In genomic region chr4:26028133-26028792, GRCh38 we compare ENCODE assay signal across 14 cellular contexts.
DNase-seq lines count a peak whose midpoint lies in the region; ATAC-seq and TF ChIP-seq lines count a peak whose summit lies in the region.
"Had no signal": no experiment of that assay in that cellular context is flagged by ENCODE, and none has a peak within 500 bp of the region (broad histone marks: within the 10 kb centered on the region; RNA-seq: fewer than 3 reads in every experiment).

No MANE protein-coding gene starts in this region.

- intact Hi-C loops in natural killer cell (cut with micrococcal nuclease): loop anchor here (1.0 kb wide), 1 partner anchor 382 kb away; no protein-coding TSS in a partner anchor
- intact Hi-C loops in activated T-helper 1 cell treated with anti-CD3 and anti-CD28 coated beads, Interleukin-12 subunit alpha, Interleukin-12 subunit beta, Interleukin-2, Interleukin-4 antibody, amounts not matched to agents 30 ng/mL and 10 ng/mL and 1 ng/mL, durations not matched to agents 14 hours and 24 hours and 36 hours (cut with micrococcal nuclease): loop anchor here (1.0 to 10.0 kb wide), 10 partner anchors 40 to 982 kb away; partner anchors contain the start of genes STIM2 and TBC1D19

- no peaks in the 10 kb centered on the region for H3K9me3 ChIP-seq in iPS DF 6.9 (ENCODE audit: control insufficient read depth, insufficient read depth, low read length)
- H3K9me3 ChIP-seq: neutrophil, vagina had no signal

- peak overlapping the region; percentile 16 for H3K4me3 Mint-ChIP-seq in natural killer cell treated with Interleukin-12 subunit alpha and Interleukin-12 subunit beta and Interleukin-15 and Interleukin-18, amount 100 ng/mL, for 72 hours
- no peak overlapping the region for H3K4me3 Mint-ChIP-seq in natural killer cell
- H3K4me3 Mint-ChIP-seq in activated T-helper 1 cell treated with anti-CD3 and anti-CD28 coated beads, Interleukin-12 subunit alpha, Interleukin-12 subunit beta, Interleukin-2, Interleukin-4 antibody, amounts not matched to agents 30 ng/mL and 10 ng/mL and 1 ng/mL, durations not matched to agents 14 hours and 24 hours and 36 hours: no peak overlapping the region
- H3K4me3 Mint-ChIP-seq: activated naive CD4-positive, alpha-beta T cell treated with anti-CD3 and anti-CD28 coated beads, Interleukin-2, amount 50 U/mL, for 24 hours; mesothelial cell of epicardium had no signal

- no peaks in the 10 kb centered on the region for H3K36me3 ChIP-seq in iPS DF 6.9 (ENCODE audit: control insufficient read depth, insufficient read depth, low read length)
- H3K36me3 ChIP-seq: neutrophil, vagina had no signal

- no peaks in the 10 kb centered on the region for H3K9me3 Mint-ChIP-seq in natural killer cell treated with Interleukin-12 subunit alpha and Interleukin-12 subunit beta and Interleukin-15 and Interleukin-18, amount 100 ng/mL, for 72 hours
- H3K9me3 Mint-ChIP-seq in natural killer cell: no peaks in the 10 kb centered on the region
- H3K9me3 Mint-ChIP-seq in activated T-helper 1 cell treated with anti-CD3 and anti-CD28 coated beads, Interleukin-12 subunit alpha, Interleukin-12 subunit beta, Interleukin-2, Interleukin-4 antibody, amounts not matched to agents 30 ng/mL and 10 ng/mL and 1 ng/mL, durations not matched to agents 14 hours and 24 hours and 36 hours: peaks cover 3% of the 10 kb centered on the region
- H3K9me3 Mint-ChIP-seq: activated naive CD4-positive, alpha-beta T cell treated with anti-CD3 and anti-CD28 coated beads, Interleukin-2, amount 50 U/mL, for 24 hours; CD8-positive, alpha-beta memory T cell; mesothelial cell of epicardium had no signal

- no peaks in the 10 kb centered on the region for H3K27me3 ChIP-seq in iPS DF 6.9 (ENCODE audit: control insufficient read depth, insufficient read depth, low read length)
- H3K27me3 ChIP-seq: vagina had no signal

- H3K27me3 Mint-ChIP-seq in natural killer cell treated with Interleukin-12 subunit alpha and Interleukin-12 subunit beta and Interleukin-15 and Interleukin-18, amount 100 ng/mL, for 72 hours: peaks cover 20 to 23% of the 10 kb centered on the region in 2 donors
- peaks cover 33% of the 10 kb centered on the region in 2 donors for H3K27me3 Mint-ChIP-seq in natural killer cell (ENCODE audit: low read depth in 2 of 2)
- no peaks in the 10 kb centered on the region for H3K27me3 Mint-ChIP-seq in activated T-helper 1 cell treated with anti-CD3 and anti-CD28 coated beads, Interleukin-12 subunit alpha, Interleukin-12 subunit beta, Interleukin-2, Interleukin-4 antibody, amounts not matched to agents 30 ng/mL and 10 ng/mL and 1 ng/mL, durations not matched to agents 14 hours and 24 hours and 36 hours (ENCODE audit: insufficient read depth)

- peaks cover 10% of the 10 kb centered on the region for H3K4me1 ChIP-seq in iPS DF 6.9 (ENCODE audit: control insufficient read depth, insufficient read depth, low read length)

- H3K4me3 ChIP-seq in iPS DF 6.9 (ENCODE audit: low read length): peak overlapping the region; percentile 43; the same call in 1 of the 2 replicates
- H3K4me3 ChIP-seq: SK-N-MC had no signal

- no peaks in the 10 kb centered on the region for H3K36me3 Mint-ChIP-seq in natural killer cell treated with Interleukin-12 subunit alpha and Interleukin-12 subunit beta and Interleukin-15 and Interleukin-18, amount 100 ng/mL, for 72 hours
- no peaks in the 10 kb centered on the region for H3K36me3 Mint-ChIP-seq in natural killer cell
- H3K36me3 Mint-ChIP-seq in activated T-helper 1 cell treated with anti-CD3 and anti-CD28 coated beads, Interleukin-12 subunit alpha, Interleukin-12 subunit beta, Interleukin-2, Interleukin-4 antibody, amounts not matched to agents 30 ng/mL and 10 ng/mL and 1 ng/mL, durations not matched to agents 14 hours and 24 hours and 36 hours (ENCODE audit: low read depth): no peaks in the 10 kb centered on the region
- H3K36me3 Mint-ChIP-seq: activated naive CD4-positive, alpha-beta T cell treated with anti-CD3 and anti-CD28 coated beads, Interleukin-2, amount 50 U/mL, for 24 hours; CD8-positive, alpha-beta memory T cell; mesothelial cell of epicardium had no signal

- TF ChIP-seq CTCF in natural killer cell (IDR thresholded peaks at IDR 0.05): no peak

- H3K27ac Mint-ChIP-seq in natural killer cell treated with Interleukin-12 subunit alpha and Interleukin-12 subunit beta and Interleukin-15 and Interleukin-18, amount 100 ng/mL, for 72 hours: peak overlapping the region in 1 of 2 donors; percentile 42
- no peak overlapping the region for H3K27ac Mint-ChIP-seq in natural killer cell
- H3K27ac Mint-ChIP-seq in activated T-helper 1 cell treated with anti-CD3 and anti-CD28 coated beads, Interleukin-12 subunit alpha, Interleukin-12 subunit beta, Interleukin-2, Interleukin-4 antibody, amounts not matched to agents 30 ng/mL and 10 ng/mL and 1 ng/mL, durations not matched to agents 14 hours and 24 hours and 36 hours: peak overlapping the region; percentile 65
- H3K27ac Mint-ChIP-seq: activated naive CD4-positive, alpha-beta T cell treated with anti-CD3 and anti-CD28 coated beads, Interleukin-2, amount 50 U/mL, for 24 hours; mesothelial cell of epicardium had no signal

- DNase-seq in natural killer cell treated with Interleukin-12 subunit alpha and Interleukin-12 subunit beta and Interleukin-15 and Interleukin-18, amount 100 ng/mL, for 72 hours (ENCODE audit: low spot score): no peak
- DNase-seq in natural killer cell: no peak
- no peak for DNase-seq in activated T-helper 1 cell treated with anti-CD3 and anti-CD28 coated beads, Interleukin-12 subunit alpha, Interleukin-12 subunit beta, Interleukin-2, Interleukin-4 antibody, amounts not matched to agents 30 ng/mL and 10 ng/mL and 1 ng/mL, durations not matched to agents 14 hours and 24 hours and 36 hours (ENCODE audit: low spot score)
- DNase-seq in iPS DF 6.9 (ENCODE audit: low read depth, low spot score): peak; percentile 39
- DNase-seq in NCI-H69 (lab: John Stamatoyannopoulos, UW): no peak
- no peak for DNase-seq in SW480 (ENCODE audit: low spot score)

- H3K27ac ChIP-seq in iPS DF 6.9 (ENCODE audit: low read length): no peak overlapping the region
- H3K27ac ChIP-seq: neutrophil, SK-N-MC had no signal

- no CpG with 5 or more reads among the region's 22 CpGs for WGBS in iPS DF 6.9 (ENCODE audit: insufficient coverage, insufficient read length)

- H3K4me1 Mint-ChIP-seq in natural killer cell treated with Interleukin-12 subunit alpha and Interleukin-12 subunit beta and Interleukin-15 and Interleukin-18, amount 100 ng/mL, for 72 hours (ENCODE audit: low read depth in 2 of 2): peaks cover 18 to 23% of the 10 kb centered on the region in 2 donors
- H3K4me1 Mint-ChIP-seq in natural killer cell: peaks cover 0 to 6% of the 10 kb centered on the region in 2 donors
- peaks cover 19% of the 10 kb centered on the region for H3K4me1 Mint-ChIP-seq in activated T-helper 1 cell treated with anti-CD3 and anti-CD28 coated beads, Interleukin-12 subunit alpha, Interleukin-12 subunit beta, Interleukin-2, Interleukin-4 antibody, amounts not matched to agents 30 ng/mL and 10 ng/mL and 1 ng/mL, durations not matched to agents 14 hours and 24 hours and 36 hours (ENCODE audit: low read depth)

- no peak for ATAC-seq in natural killer cell treated with Interleukin-12 subunit alpha and Interleukin-12 subunit beta and Interleukin-15 and Interleukin-18, amount 100 ng/mL, for 72 hours
- ATAC-seq in natural killer cell: no peak
- no peak for ATAC-seq in GM21619 (IDR thresholded peaks at IDR 0.05; ENCODE audit: unreplicated experiment)
- ATAC-seq in HG02885 (IDR thresholded peaks at IDR 0.05; ENCODE audit: poor library complexity, unreplicated experiment): no peak
